ENCODE assay signal across 8 cellular contexts in genomic region chr11:62854013-62854824, GRCh38. TPM values are rescaled to one million over a fixed set of nuclear protein-coding genes. Genes with fewer than 3 reads are reported as not detected.
A peak's percentile ranks its signal among the peaks of the same experiment; 100 is the strongest.
DNase-seq lines count a peak whose midpoint lies in the region; ATAC-seq, FAIRE-seq and TF ChIP-seq lines count a peak whose summit lies in the region.

No MANE protein-coding gene starts in this region.

- BruUV-seq in OCI-LY7 (replicated peaks; lab: Mats Ljungman, UMichigan), result no TSS peak

- WGBS in pancreas, 2 donors, result 8 to 10% methylated on average over 8 of the region's 8 CpGs

- H4K20me1 ChIP-seq in OCI-LY7 (ENCODE audit: insufficient read depth, low read length), result peaks cover 52% of the 10 kb centered on the region

- no peaks in the 10 kb centered on the region for H3K27me3 ChIP-seq in pancreas

- no peak for FAIRE-seq in pancreas (lab: Jason Lieb, UNC)

- no peak overlapping the region for H2AFZ ChIP-seq in OCI-LY7 (ENCODE audit: low read length)

- no peaks in the 10 kb centered on the region for H3K9me3 ChIP-seq in OCI-LY7 (ENCODE audit: low read length)
- no peaks in the 10 kb centered on the region for H3K9me3 ChIP-seq in pancreas

- H3K27ac ChIP-seq in OCI-LY7 (ENCODE audit: low read depth, low read length, poor library complexity, severe bottlenecking) (peak overlapping the region; percentile 92), pancreas (peak overlapping the region in 1 of 4 donors; percentile 89)

- ATAC-seq in pancreas (no peak), HG02759 (IDR thresholded peaks at IDR 0.05; ENCODE audit: unreplicated experiment) (no peak), GM18861 (IDR thresholded peaks at IDR 0.05; ENCODE audit: unreplicated experiment) (no peak), GM21717 (IDR thresholded peaks at IDR 0.05; ENCODE audit: unreplicated experiment) (no peak), HG03457 (IDR thresholded peaks at IDR 0.05; ENCODE audit: unreplicated experiment) (no peak)

- H3K9me2 ChIP-seq in OCI-LY7 (ENCODE audit: insufficient read depth, low read length), result no peaks in the 10 kb centered on the region

- H3K4me1 ChIP-seq in OCI-LY7 (ENCODE audit: insufficient read depth, low read length, poor library complexity, severe bottlenecking), result peaks cover 31% of the 10 kb centered on the region
- H3K4me1 ChIP-seq in pancreas, result peaks cover 14 to 23% (median 22%) of the 10 kb centered on the region in 3 donors

- H3K36me3 ChIP-seq in OCI-LY7 (ENCODE audit: insufficient read depth, low read length), result peaks cover 70% of the 10 kb centered on the region
- peaks cover 0 to 18% (median 17%) of the 10 kb centered on the region in 3 donors for H3K36me3 ChIP-seq in pancreas

- POLR2A ChIA-PET in OCI-LY7 (lab: Charles Lee), result interaction anchor here (0.5 to 5.1 kb wide), 17 partner anchors 8 to 263 kb away, joined by 3 to 70 read pairs (median 4); partner anchors contain the start of genes C11orf98, CSKMT, LBHD1 and NXF1

- intact Hi-C loops in OCI-LY7 (cut with micrococcal nuclease; ENCODE audit: unreplicated experiment), result no loop called here
- intact Hi-C loops in pancreas (cut with DNase I), result no loop called here

- CTCF ChIA-PET in OCI-LY7 (lab: Charles Lee; ENCODE audit: unreplicated experiment), result interaction anchor here (1.0 kb wide), 1 partner anchor 12 kb away, joined by 3 read pairs; no protein-coding TSS in a partner anchor

- peaks cover 71% of the 10 kb centered on the region for H3K79me2 ChIP-seq in OCI-LY7 (ENCODE audit: insufficient read depth, low read depth, low read length)

- H3K4me3 ChIP-seq in OCI-LY7 (ENCODE audit: low read depth, low read length, poor library complexity, severe bottlenecking) (peak overlapping the region; percentile 94), epithelial cell of esophagus (ENCODE audit: low read length) (peak overlapping the region; percentile 98), pancreas (peak overlapping the region; percentile 55 to 94 (median 74))

- TF ChIP-seq CTCF in OCI-LY7 (conservative IDR thresholded peaks at IDR 0.05; ENCODE audit: low read length) (no peak), epithelial cell of esophagus (IDR thresholded peaks at IDR 0.05; ENCODE audit: insufficient read depth, low read depth, low read length, missing control alignments) (no peak), pancreas (IDR thresholded peaks at IDR 0.05) (no peak)

- peak; percentile 30 for DNase-seq in ELR (ENCODE audit: low read depth)
- DNase-seq in OCI-LY7 (ENCODE audit: low spot score), result peak; percentile 49
- no peak for DNase-seq in epithelial cell of esophagus (ENCODE audit: low read depth)
- DNase-seq in pancreas, result no peak

- peak overlapping the region; percentile 99 for H3K4me2 ChIP-seq in OCI-LY7 (ENCODE audit: low read length)

RNA-seq across cellular contexts. Expression of gene WDR74, which starts 14.8 kb away (rescaled TPM):
- total RNA-seq in OCI-LY7 (2014; rRNA removed; shearing (Covaris generic)), result 139 and 169 TPM in 2 replicates
- 85.0 and 98.4 TPM in 2 replicates for total RNA-seq in OCI-LY7 (2022)
- total RNA-seq in pancreas, result 10 to 100 TPM; 18.4 to 35.1 (median 27.1) TPM
- 10 to 100 TPM; 47.6 to 59.5 TPM for polyA plus RNA-seq in pancreas

RNA-seq across cellular contexts. Expression of gene TEX54, which starts 21.6 kb away (rescaled TPM):
- total RNA-seq in OCI-LY7 (2014; rRNA removed; shearing (Covaris generic)), result 1.0 TPM in 1 of 2 replicates, not detected in the other
- total RNA-seq in OCI-LY7 (2022), result 0.89 TPM in 1 of 2 replicates, not detected in the other
- not detected for total RNA-seq in pancreas
- polyA plus RNA-seq in pancreas, result under 1 TPM in 1 of 2 donors, not detected in 1; 0.65 TPM

RNA-seq across cellular contexts. Expression of gene STX5, which starts 22.4 kb away (rescaled TPM):
- total RNA-seq in OCI-LY7 (2014; rRNA removed; shearing (Covaris generic)), result 21.7 and 30.6 TPM in 2 replicates
- total RNA-seq in OCI-LY7 (2022) (41.0 and 47.5 TPM in 2 replicates), pancreas (10 to 100 TPM; 22.8 to 31.2 (median 26.9) TPM)
- 10 to 100 TPM; 18.6 to 27.9 TPM for polyA plus RNA-seq in pancreas

RNA-seq across cellular contexts. Expression of gene SLC3A2, which starts 26.5 kb away (rescaled TPM):
- 289 and 291 TPM in 2 replicates for total RNA-seq in OCI-LY7 (2014; rRNA removed; shearing (Covaris generic))
- total RNA-seq in OCI-LY7 (2022), result 321 and 339 TPM in 2 replicates
- 100 to 1,000 TPM in 1 of 6 donors, 10 to 100 TPM in 5; 68.8 to 331 (median 75.1) TPM for total RNA-seq in pancreas
- 100 to 1,000 TPM in 1 of 2 donors, 10 to 100 TPM in 1; 66.9 to 116 TPM for polyA plus RNA-seq in pancreas

RNA-seq across cellular contexts. Expression of gene NXF1, which starts 49.0 kb away (rescaled TPM):
- 35.1 and 53.3 TPM in 2 replicates for total RNA-seq in OCI-LY7 (2014; rRNA removed; shearing (Covaris generic))
- total RNA-seq in OCI-LY7 (2022) (50.5 and 62.0 TPM in 2 replicates), pancreas (10 to 100 TPM; 20.9 to 60.9 (median 30.8) TPM)
- polyA plus RNA-seq in pancreas, result 100 to 1,000 TPM; 150 to 294 TPM

Comparison
In these comparisons a context has a peak if more than half of its experiments do, and no peak if none do; other contexts are left out.
1. DNase-seq: peak in ELR (single experiment) and OCI-LY7 (single experiment); none in epithelial cell of esophagus (single experiment) and pancreas (0 of 6).
2. Peak in every context shown above with its lines, with median percentiles within 50 percentile points of each other: H3K4me3 ChIP-seq.